Comparison of ENCODE assay signal across 8 cellular contexts in genomic region chr12:94077209-94077608, GRCh38.
"Had no signal": no experiment of that assay in that cellular context is flagged by ENCODE, and none has a peak within 500 bp of the region (broad histone marks: within the 10 kb centered on the region; RNA-seq: fewer than 3 reads in every experiment).

No MANE protein-coding gene starts in this region.

- DNase-seq: GDM1, GF-D8 had no signal

- ATAC-seq: GM12878 had no signal

- FAIRE-seq: G401.6, GM12878, GM12891, GM12892, GM18507, GM19239 had no signal

- H3K4me3 ChIP-seq: GM12878 had no signal
